In the genomic region with DNA sequence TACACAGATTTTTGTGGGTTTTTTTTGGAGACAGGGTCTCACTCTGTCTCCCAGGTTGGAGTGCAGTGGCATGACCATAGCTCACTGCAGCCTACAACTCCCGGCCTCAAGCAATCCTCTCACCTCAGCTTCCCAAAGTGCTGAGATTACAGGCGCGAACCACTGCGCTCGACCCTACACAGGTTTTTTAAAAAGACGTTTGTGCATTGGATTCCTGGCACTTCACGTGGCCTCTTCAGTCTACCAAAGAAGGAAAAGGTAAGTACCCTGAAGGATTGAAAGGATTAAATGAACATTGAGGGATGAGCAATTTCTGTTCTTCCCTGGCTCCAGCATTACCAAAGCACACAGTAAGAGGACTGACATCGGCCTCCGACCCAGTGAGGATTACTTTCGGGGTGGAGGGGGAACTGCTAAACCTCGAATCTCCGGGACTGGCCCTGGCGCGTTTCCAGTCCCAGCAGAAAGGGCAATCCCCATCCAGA, we compare ENCODE assay signal across 8 cellular contexts. TPM values are rescaled to one million over a fixed set of nuclear protein-coding genes. Genes with fewer than 3 reads are reported as not detected.
DNase-seq lines count a peak whose midpoint lies in the region; ATAC-seq and TF ChIP-seq lines count a peak whose summit lies in the region.

No MANE protein-coding gene starts in this region.

- peak overlapping the region; percentile 93 for H3K4me2 ChIP-seq in OCI-LY7 (ENCODE audit: low read length)

- POLR2A ChIA-PET in OCI-LY7 (lab: Charles Lee): interaction anchor here (0.6 to 1.4 kb wide), 4 partner anchors 8 to 202 kb away, joined by 3 to 4 read pairs (median 3); no protein-coding TSS in a partner anchor

- H4K20me1 ChIP-seq in OCI-LY7 (ENCODE audit: insufficient read depth, low read length): peaks cover 39% of the 10 kb centered on the region

- TF ChIP-seq CTCF in OCI-LY7 (conservative IDR thresholded peaks at IDR 0.05; ENCODE audit: low read length) (no peak), prostate gland (IDR thresholded peaks at IDR 0.05) (no peak)

- TSS peak; percentile 72 for BruUV-seq in OCI-LY7 (replicated peaks; lab: Mats Ljungman, UMichigan)

- H3K36me3 ChIP-seq in OCI-LY7 (ENCODE audit: insufficient read depth, low read length) (peaks cover 34% of the 10 kb centered on the region), esophagus (ENCODE audit: control insufficient read depth in 2 of 2, insufficient read depth in 2 of 2, low read length in 1 of 2) (no peaks in the 10 kb centered on the region), prostate gland (no peaks in the 10 kb centered on the region)

- H3K4me3 ChIP-seq in GM08714 (ENCODE audit: low read length) (peak overlapping the region; percentile 71), OCI-LY7 (ENCODE audit: low read depth, low read length, poor library complexity, severe bottlenecking) (peak overlapping the region; percentile 92), esophagus (ENCODE audit: low read depth in 1 of 2, low read length in 2 of 2) (peak overlapping the region; percentile 74 to 76), prostate gland (peak overlapping the region; percentile 81 to 100)

- ATAC-seq in HG02981 (IDR thresholded peaks at IDR 0.05; ENCODE audit: unreplicated experiment): no peak
- ATAC-seq in HG02759 (IDR thresholded peaks at IDR 0.05; ENCODE audit: unreplicated experiment): no peak
- ATAC-seq in HG03139 (IDR thresholded peaks at IDR 0.05; ENCODE audit: unreplicated experiment): no peak

- H3K79me2 ChIP-seq in OCI-LY7 (ENCODE audit: insufficient read depth, low read depth, low read length): peaks cover 44% of the 10 kb centered on the region

- DNase-seq in OCI-LY7 (ENCODE audit: low spot score) (no peak), prostate gland (ENCODE audit: low spot score) (no peak), posterior cingulate gyrus (no peak)

- no peak for TF ChIP-seq POLR2A in prostate gland (IDR thresholded peaks at IDR 0.05)

- H3K27ac ChIP-seq in OCI-LY7 (ENCODE audit: low read depth, low read length, poor library complexity, severe bottlenecking) (peak overlapping the region; percentile 17), esophagus (ENCODE audit: low read depth in 2 of 2, low read length in 1 of 2) (peak overlapping the region; percentile 73 to 87), prostate gland (peak overlapping the region; percentile 87 to 93)

- no peaks in the 10 kb centered on the region for H3K9me2 ChIP-seq in OCI-LY7 (ENCODE audit: insufficient read depth, low read length)

- H3K9me3 ChIP-seq in OCI-LY7 (ENCODE audit: low read length) (no peaks in the 10 kb centered on the region), esophagus (ENCODE audit: control insufficient read depth in 2 of 2, insufficient read depth in 1 of 2, low read depth in 1 of 2, low read length in 1 of 2) (no peaks in the 10 kb centered on the region), prostate gland (no peaks in the 10 kb centered on the region)

- peak overlapping the region; percentile 81 for H2AFZ ChIP-seq in OCI-LY7 (ENCODE audit: low read length)

- WGBS in esophagus, 2 donors: 8 to 9% methylated on average over 14 of the region's 14 CpGs
- 4% methylated on average over 14 of the region's 14 CpGs for WGBS in prostate gland

- peaks cover 38% of the 10 kb centered on the region for H3K4me1 ChIP-seq in OCI-LY7 (ENCODE audit: insufficient read depth, low read length, poor library complexity, severe bottlenecking)
- H3K4me1 ChIP-seq in esophagus (ENCODE audit: control insufficient read depth in 2 of 2, insufficient read depth in 2 of 2, low read length in 1 of 2): peaks cover 0 to 2% of the 10 kb centered on the region in 2 donors
- H3K4me1 ChIP-seq in prostate gland (replicated peaks): peaks cover 15% of the 10 kb centered on the region

- H3K27me3 ChIP-seq in esophagus (ENCODE audit: control insufficient read depth in 1 of 2, insufficient read depth in 2 of 2, low read length in 2 of 2) (no peaks in the 10 kb centered on the region), prostate gland (replicated peaks; ENCODE audit: insufficient read depth) (no peaks in the 10 kb centered on the region)

- intact Hi-C loops in OCI-LY7 (cut with micrococcal nuclease; ENCODE audit: unreplicated experiment) (loop anchor here (5.0 kb wide), 1 partner anchor 82 kb away; the partner anchor contains the start of gene STK4), prostate gland (cut with DNase I) (loop anchor here (5.0 kb wide), 1 partner anchor 82 kb away; the partner anchor contains the start of gene STK4), posterior cingulate gyrus (cut with DNase I) (loop anchor here (2.0 kb wide), 1 partner anchor 82 kb away; the partner anchor contains the start of gene STK4)

- CTCF ChIA-PET in OCI-LY7 (lab: Charles Lee; ENCODE audit: unreplicated experiment): no interaction called here

RNA-seq across cellular contexts. Expression of gene YWHAB, which starts 0.6 kb away (rescaled TPM):
- total RNA-seq in OCI-LY7 (2014; rRNA removed; shearing (Covaris generic)): 60.5 and 72.8 TPM in 2 replicates
- total RNA-seq in OCI-LY7 (2022) (245 and 256 TPM in 2 replicates), prostate gland (100 to 1,000 TPM; 122 to 131 TPM)
- polyA plus RNA-seq in esophagus: 100 to 1,000 TPM in 1 of 2 donors, 10 to 100 TPM in 1; 53.4 to 112 TPM

RNA-seq across cellular contexts. Expression of gene PABPC1L, which starts 24.9 kb away (rescaled TPM):
- 48.8 and 58.7 TPM in 2 replicates for total RNA-seq in OCI-LY7 (2014; rRNA removed; shearing (Covaris generic))
- total RNA-seq in OCI-LY7 (2022): 171 and 203 TPM in 2 replicates
- 10 to 100 TPM; 12.1 to 31.6 TPM for polyA plus RNA-seq in esophagus
- total RNA-seq in prostate gland: 10 to 100 TPM; 35.6 to 48.9 TPM

Comparison
In these comparisons a context has a peak if more than half of its experiments do, and no peak if none do; other contexts are left out.
1. H3K27ac ChIP-seq: peak in every context shown above with its lines; median percentile 90 in prostate gland; 80 in esophagus; 17 in OCI-LY7.